ENCODE assay signal across 21 cellular contexts in genomic region chr12:4530982-4531586, GRCh38. TPM values are rescaled to one million over a fixed set of nuclear protein-coding genes. Genes with fewer than 3 reads are reported as not detected.
DNase-seq lines count a peak whose midpoint lies in the region; ATAC-seq and TF ChIP-seq lines count a peak whose summit lies in the region.
"Had no signal": no experiment of that assay in that cellular context is flagged by ENCODE, and none has a peak within 500 bp of the region (broad histone marks: within the 10 kb centered on the region; RNA-seq: fewer than 3 reads in every experiment).

No MANE protein-coding gene starts in this region.

- no peak overlapping the region for H3K27ac Mint-ChIP-seq in activated CD4-positive, alpha-beta T cell treated with anti-CD3 and anti-CD28 coated beads for 36 hours
- H3K27ac Mint-ChIP-seq in CD8-positive, alpha-beta T cell, result no peak overlapping the region
- H3K27ac Mint-ChIP-seq in activated CD8-positive, alpha-beta T cell treated with anti-CD3 and anti-CD28 coated beads for 36 hours, result peak overlapping the region; percentile 78
- H3K27ac Mint-ChIP-seq in Calu3 (ENCODE audit: unreplicated experiment), result no peak overlapping the region

- intact Hi-C loops in activated CD4-positive, alpha-beta T cell treated with anti-CD3 and anti-CD28 coated beads for 36 hours (cut with DNase I, micrococcal nuclease), result no loop called here
- intact Hi-C loops in CD8-positive, alpha-beta T cell (cut with DNase I, micrococcal nuclease), result loop anchor here in 1 of 2 experiments (2.0 to 10.0 kb wide), 3 partner anchors 178 to 1456 kb away; partner anchors contain the start of genes CRACR2A and TSPAN9
- intact Hi-C loops in activated CD8-positive, alpha-beta T cell treated with anti-CD3 and anti-CD28 coated beads for 36 hours (cut with micrococcal nuclease), result no loop called here
- intact Hi-C loops in Calu3 (cut with micrococcal nuclease; ENCODE audit: unreplicated experiment), result no loop called here

- H3K9me3 ChIP-seq in CD8-positive, alpha-beta T cell (ENCODE audit: low read length), result no peaks in the 10 kb centered on the region
- H3K9me3 ChIP-seq: BLaER1 had no signal

- CTCF ChIA-PET in activated CD4-positive, alpha-beta T cell treated with anti-CD3 and anti-CD28 coated beads for 36 hours (lab: Charles Lee), result interaction anchor here (0.6 to 2.8 kb wide), 12 partner anchors 9 to 1748 kb away, joined by 3 to 13 read pairs (median 4); no protein-coding TSS in a partner anchor
- CTCF ChIA-PET in CD8-positive, alpha-beta T cell (lab: Charles Lee), result interaction anchor here (0.9 to 3.7 kb wide), 5 partner anchors 50 to 205 kb away, joined by 3 to 24 read pairs (median 3); no protein-coding TSS in a partner anchor
- CTCF ChIA-PET in activated CD8-positive, alpha-beta T cell treated with anti-CD3 and anti-CD28 coated beads for 36 hours (lab: Charles Lee), result interaction anchor here (1.1 to 2.0 kb wide), 3 partner anchors 109 to 178 kb away, joined by 4 to 12 read pairs (median 8); no protein-coding TSS in a partner anchor
- CTCF ChIA-PET in Calu3 (lab: Charles Lee), result no interaction called here

- H3K4me3 ChIP-seq in CD8-positive, alpha-beta T cell (ENCODE audit: low read depth, low read length), result no peak overlapping the region
- H3K4me3 ChIP-seq: BLaER1, GM23248 had no signal

- H3K36me3 Mint-ChIP-seq in activated CD4-positive, alpha-beta T cell treated with anti-CD3 and anti-CD28 coated beads for 36 hours (ENCODE audit: low read depth), result peaks cover 3% of the 10 kb centered on the region
- H3K36me3 Mint-ChIP-seq in CD8-positive, alpha-beta T cell, result peaks cover 34% of the 10 kb centered on the region
- no peaks in the 10 kb centered on the region for H3K36me3 Mint-ChIP-seq in activated CD8-positive, alpha-beta T cell treated with anti-CD3 and anti-CD28 coated beads for 36 hours (ENCODE audit: low read depth)
- H3K36me3 Mint-ChIP-seq in Calu3 (ENCODE audit: insufficient read depth, unreplicated experiment), result no peaks in the 10 kb centered on the region

- no peak for DNase-seq in activated CD4-positive, alpha-beta T cell treated with anti-CD3 and anti-CD28 coated beads for 36 hours
- DNase-seq in activated CD4-positive, alpha-beta T cell treated with anti-CD3 and anti-CD28 coated beads for 48 hours, result no peak
- no peak for DNase-seq in CD8-positive, alpha-beta T cell
- DNase-seq in activated CD8-positive, alpha-beta T cell treated with anti-CD3 and anti-CD28 coated beads for 36 hours, result no peak
- no peak for DNase-seq in Calu3
- DNase-seq in CD1c-positive myeloid dendritic cell (ENCODE audit: extremely low spot score), result no peak
- DNase-seq: DMS153, DND-41, GM23248, H7, NCI-H1092, NCI-H1417 treated with DMSO at 0.1 percent for 48 hours, NCI-H1694 treated with DMSO at 0.1 percent for 48 hours, NCI-H2081, NCI-H2227 treated with DMSO at 0.1 percent for 48 hours, NCI-H526 treated with DMSO at 0.1 percent for 48 hours, SHP77 had no signal

- no TSS peak for BruUV-seq in Calu3 (replicated peaks; lab: Mats Ljungman, UMichigan)

- peaks cover 9% of the 10 kb centered on the region for H3K4me1 ChIP-seq in CD8-positive, alpha-beta T cell (ENCODE audit: insufficient read depth, low read length)
- H3K4me1 ChIP-seq: BLaER1 had no signal

- H3K4me3 Mint-ChIP-seq in activated CD4-positive, alpha-beta T cell treated with anti-CD3 and anti-CD28 coated beads for 36 hours, result no peak overlapping the region
- no peak overlapping the region for H3K4me3 Mint-ChIP-seq in CD8-positive, alpha-beta T cell
- H3K4me3 Mint-ChIP-seq in activated CD8-positive, alpha-beta T cell treated with anti-CD3 and anti-CD28 coated beads for 36 hours, result no peak overlapping the region
- no peak overlapping the region for H3K4me3 Mint-ChIP-seq in Calu3 (ENCODE audit: low read depth, unreplicated experiment)

- no peaks in the 10 kb centered on the region for H3K9me3 Mint-ChIP-seq in activated CD4-positive, alpha-beta T cell treated with anti-CD3 and anti-CD28 coated beads for 36 hours (ENCODE audit: low read depth)
- H3K9me3 Mint-ChIP-seq in CD8-positive, alpha-beta T cell, result no peaks in the 10 kb centered on the region
- H3K9me3 Mint-ChIP-seq in activated CD8-positive, alpha-beta T cell treated with anti-CD3 and anti-CD28 coated beads for 36 hours, result no peaks in the 10 kb centered on the region
- H3K9me3 Mint-ChIP-seq in Calu3 (ENCODE audit: low read depth, unreplicated experiment), result no peaks in the 10 kb centered on the region

- TF ChIP-seq CTCF in CD8-positive, alpha-beta T cell (IDR thresholded peaks at IDR 0.05), result no peak
- TF ChIP-seq CTCF in activated CD8-positive, alpha-beta T cell treated with anti-CD3 and anti-CD28 coated beads for 36 hours (IDR thresholded peaks at IDR 0.05), result no peak
- TF ChIP-seq CTCF in Calu3 (IDR thresholded peaks at IDR 0.05; ENCODE audit: unreplicated experiment), result no peak

- H3K27me3 Mint-ChIP-seq in activated CD4-positive, alpha-beta T cell treated with anti-CD3 and anti-CD28 coated beads for 36 hours, result no peaks in the 10 kb centered on the region
- H3K27me3 Mint-ChIP-seq in CD8-positive, alpha-beta T cell (ENCODE audit: low read depth), result no peaks in the 10 kb centered on the region
- H3K27me3 Mint-ChIP-seq in activated CD8-positive, alpha-beta T cell treated with anti-CD3 and anti-CD28 coated beads for 36 hours, result no peaks in the 10 kb centered on the region
- H3K27me3 Mint-ChIP-seq in Calu3 (ENCODE audit: unreplicated experiment), result no peaks in the 10 kb centered on the region

- peaks cover 6% of the 10 kb centered on the region for H3K36me3 ChIP-seq in CD8-positive, alpha-beta T cell (ENCODE audit: insufficient read depth, low read length)

- H3K27me3 ChIP-seq in CD8-positive, alpha-beta T cell (ENCODE audit: insufficient read depth, low read length), result no peaks in the 10 kb centered on the region
- H3K27me3 ChIP-seq: BLaER1 had no signal

- peak; percentile 44 for ATAC-seq in activated CD4-positive, alpha-beta T cell treated with anti-CD3 and anti-CD28 coated beads for 36 hours
- ATAC-seq in CD8-positive, alpha-beta T cell, result peak; percentile 49
- no peak for ATAC-seq in activated CD8-positive, alpha-beta T cell treated with anti-CD3 and anti-CD28 coated beads for 36 hours
- no peak for ATAC-seq in GM21360 (IDR thresholded peaks at IDR 0.05; ENCODE audit: unreplicated experiment)
- ATAC-seq: Panc1 had no signal

- H3K27ac ChIP-seq in CD8-positive, alpha-beta T cell (ENCODE audit: low read depth, low read length), result peak overlapping the region; percentile 26
- H3K27ac ChIP-seq: BLaER1, GM23248, RWPE1 had no signal

- POLR2A ChIA-PET in activated CD4-positive, alpha-beta T cell treated with anti-CD3 and anti-CD28 coated beads for 36 hours (lab: Charles Lee), result interaction anchor here (0.6 to 0.7 kb wide), 2 partner anchors 66 to 278 kb away, joined by 3 read pairs; no protein-coding TSS in a partner anchor
- POLR2A ChIA-PET in CD8-positive, alpha-beta T cell (lab: Charles Lee), result no interaction called here
- POLR2A ChIA-PET in activated CD8-positive, alpha-beta T cell treated with anti-CD3 and anti-CD28 coated beads for 36 hours (lab: Charles Lee), result interaction anchor here (0.6 to 1.0 kb wide), 3 partner anchors 15 to 315 kb away, joined by 3 to 5 read pairs (median 3); no protein-coding TSS in a partner anchor

- H3K4me1 Mint-ChIP-seq in activated CD4-positive, alpha-beta T cell treated with anti-CD3 and anti-CD28 coated beads for 36 hours, result peaks cover 5% of the 10 kb centered on the region
- H3K4me1 Mint-ChIP-seq in CD8-positive, alpha-beta T cell (ENCODE audit: low read depth), result peaks cover 5% of the 10 kb centered on the region
- H3K4me1 Mint-ChIP-seq in activated CD8-positive, alpha-beta T cell treated with anti-CD3 and anti-CD28 coated beads for 36 hours (ENCODE audit: low read depth), result peaks cover 3% of the 10 kb centered on the region
- no peaks in the 10 kb centered on the region for H3K4me1 Mint-ChIP-seq in Calu3 (ENCODE audit: low read depth, unreplicated experiment)

RNA-seq across cellular contexts. Expression of gene RAD51AP1, which starts 7.6 kb away (rescaled TPM):
- total RNA-seq in activated CD4-positive, alpha-beta T cell treated with anti-CD3 and anti-CD28 coated beads for 36 hours, result 10 to 100 TPM; 44.6 to 50.9 TPM
- 1 to 10 TPM in 1 of 2 experiments, under 1 TPM in 1; 0.87 to 1.6 TPM for total RNA-seq in CD8-positive, alpha-beta T cell
- total RNA-seq in activated CD8-positive, alpha-beta T cell treated with anti-CD3 and anti-CD28 coated beads for 36 hours, result 10 to 100 TPM; 44.7 to 47.8 TPM
- 38.0 and 42.8 TPM in 2 replicates for total RNA-seq in Calu3 (2022)

RNA-seq across cellular contexts. Expression of gene DYRK4, which starts 30.9 kb away (rescaled TPM):
- 10 to 100 TPM; 33.9 to 45.0 TPM for total RNA-seq in activated CD4-positive, alpha-beta T cell treated with anti-CD3 and anti-CD28 coated beads for 36 hours
- total RNA-seq in CD8-positive, alpha-beta T cell, result 1 to 10 TPM; 5.8 to 7.3 TPM
- 10 to 100 TPM; 35.0 TPM for total RNA-seq in activated CD8-positive, alpha-beta T cell treated with anti-CD3 and anti-CD28 coated beads for 36 hours
- total RNA-seq in Calu3 (2022), result 24.6 and 25.9 TPM in 2 replicates

Comparison
In these comparisons a context has a peak if more than half of its experiments do, and no peak if none do; other contexts are left out.
1. ATAC-seq: peak in activated CD4-positive, alpha-beta T cell treated with anti-CD3 and anti-CD28 coated beads for 36 hours (single experiment) and CD8-positive, alpha-beta T cell (single experiment); none in activated CD8-positive, alpha-beta T cell treated with anti-CD3 and anti-CD28 coated beads for 36 hours (single experiment) and GM21360 (single experiment).
2. RNA of gene RAD51AP1, which starts 7.6 kb away (total RNA-seq): 44.6 to 50.9 TPM in activated CD4-positive, alpha-beta T cell treated with anti-CD3 and anti-CD28 coated beads for 36 hours, 44.7 to 47.8 TPM in activated CD8-positive, alpha-beta T cell treated with anti-CD3 and anti-CD28 coated beads for 36 hours and 38.0 to 42.8 TPM in Calu3; 0.87 to 1.6 TPM in CD8-positive, alpha-beta T cell; every median in the first group is over 10 times any median in the second.